Comparison of ENCODE assay signal across 8 cellular contexts in the genomic region with DNA sequence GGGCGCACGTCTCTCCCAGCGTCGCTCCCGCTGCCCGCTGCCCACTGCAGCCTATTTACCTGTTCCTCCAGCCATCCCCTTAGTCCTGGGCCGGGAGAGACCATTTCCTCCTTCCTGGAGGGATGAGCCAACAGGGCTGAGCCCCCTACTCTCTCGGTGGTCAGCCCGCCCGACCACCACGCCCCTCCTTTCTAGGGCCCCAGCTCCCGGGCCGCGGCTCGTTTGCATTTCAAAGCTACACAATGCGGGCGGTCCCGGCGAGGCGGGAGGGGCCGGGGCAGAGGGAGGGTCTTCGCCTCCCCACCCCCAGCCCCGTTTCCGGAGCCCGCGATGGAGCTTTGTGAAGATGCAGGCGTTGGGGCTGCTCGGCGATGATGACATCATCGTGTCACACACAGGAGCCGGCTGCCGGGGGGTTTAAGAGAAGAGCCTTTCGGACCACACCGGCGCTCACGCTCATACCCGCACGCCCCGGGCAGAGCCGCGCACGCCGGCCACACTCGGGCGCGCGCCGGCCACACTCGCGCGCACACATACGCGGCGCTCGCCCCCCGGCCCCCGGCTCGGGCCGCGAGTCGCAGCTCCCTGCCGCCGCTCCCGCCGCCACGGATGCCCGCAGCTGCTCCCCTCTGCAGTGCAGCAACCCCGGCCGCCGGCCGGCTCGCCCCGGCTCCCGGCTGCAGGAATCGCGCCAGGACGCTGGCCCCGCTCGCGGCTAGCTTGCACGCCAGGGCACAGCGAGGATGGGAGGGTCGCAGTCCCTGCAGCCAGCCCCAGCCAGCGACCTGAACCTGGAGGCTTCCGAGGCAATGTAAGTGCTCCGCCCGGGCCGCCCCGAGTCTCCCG.
A peak's percentile ranks its signal among the peaks of the same experiment; 100 is the strongest.
DNase-seq lines count a peak whose midpoint lies in the region; ATAC-seq and TF ChIP-seq lines count a peak whose summit lies in the region.

No MANE protein-coding gene starts in this region.

- WGBS in psoas muscle, 3 donors: 30 to 36% (median 34%) methylated on average over 68 to 90 of the region's 90 CpGs

- peaks cover 36% of the 10 kb centered on the region for H3K4me1 ChIP-seq in psoas muscle

- H3K9me3 ChIP-seq in psoas muscle: no peaks in the 10 kb centered on the region

- peaks cover 0 to 49% of the 10 kb centered on the region in 2 donors for H3K36me3 ChIP-seq in psoas muscle (ENCODE audit: insufficient read depth in 1 of 2, low read depth in 1 of 2)

- no peaks in the 10 kb centered on the region for H3K9me3 Mint-ChIP-seq in T-helper 2 cell treated with Interferon-gamma antibody and Interleukin-4, amounts not matched to agents 5 μg/mL and 100 μg/mL, for 36 hours

- H3K4me1 Mint-ChIP-seq in T-helper 2 cell treated with Interferon-gamma antibody and Interleukin-4, amounts not matched to agents 5 μg/mL and 100 μg/mL, for 36 hours (ENCODE audit: low read depth): no peaks in the 10 kb centered on the region

- intact Hi-C loops in psoas muscle (cut with DNase I): no loop called here

- peak overlapping the region; percentile 58 for H3K4me3 ChIP-seq in fibroblast of the aortic adventitia (ENCODE audit: low read depth, low read length)
- H3K4me3 ChIP-seq in psoas muscle: peak overlapping the region; percentile 50

- ATAC-seq in psoas muscle: no peak
- ATAC-seq in HG02759 (IDR thresholded peaks at IDR 0.05; ENCODE audit: unreplicated experiment): no peak
- ATAC-seq in HG02763 (IDR thresholded peaks at IDR 0.05; ENCODE audit: unreplicated experiment): no peak
- no peak for ATAC-seq in HG02642 (IDR thresholded peaks at IDR 0.05; ENCODE audit: poor library complexity, unreplicated experiment)

- H3K27me3 Mint-ChIP-seq in T-helper 2 cell treated with Interferon-gamma antibody and Interleukin-4, amounts not matched to agents 5 μg/mL and 100 μg/mL, for 36 hours (ENCODE audit: low read depth): peaks cover 63% of the 10 kb centered on the region

- H3K4me3 Mint-ChIP-seq in T-helper 2 cell treated with Interferon-gamma antibody and Interleukin-4, amounts not matched to agents 5 μg/mL and 100 μg/mL, for 36 hours: no peak overlapping the region

- peak overlapping the region; percentile 76 for H3K27ac ChIP-seq in psoas muscle

- H3K36me3 Mint-ChIP-seq in T-helper 2 cell treated with Interferon-gamma antibody and Interleukin-4, amounts not matched to agents 5 μg/mL and 100 μg/mL, for 36 hours (ENCODE audit: low read depth): no peaks in the 10 kb centered on the region

- TF ChIP-seq CTCF in fibroblast of the aortic adventitia (IDR thresholded peaks at IDR 0.05; ENCODE audit: insufficient read depth, low read length) (no peak), psoas muscle (IDR thresholded peaks at IDR 0.05) (no peak)

- H3K27ac Mint-ChIP-seq in T-helper 2 cell treated with Interferon-gamma antibody and Interleukin-4, amounts not matched to agents 5 μg/mL and 100 μg/mL, for 36 hours: no peak overlapping the region

- no peaks in the 10 kb centered on the region for H3K27me3 ChIP-seq in psoas muscle (ENCODE audit: insufficient read depth in 3 of 3, low read length in 2 of 3)

- DNase-seq in EL (peak; percentile 60), NCI-H69 (lab: John Stamatoyannopoulos, UW) (peak; percentile 90), fibroblast of the aortic adventitia (ENCODE audit: low read depth) (no peak), psoas muscle (no peak)
- no peak for DNase-seq in T-helper 2 cell treated with Interferon-gamma antibody and Interleukin-4, amounts not matched to agents 5 μg/mL and 100 μg/mL, for 36 hours (ENCODE audit: low spot score)

Comparison
In these comparisons a context has a peak if more than half of its experiments do, and no peak if none do; other contexts are left out.
1. DNase-seq: peak in EL (single experiment) and NCI-H69 (single experiment); none in fibroblast of the aortic adventitia (single experiment), psoas muscle (0 of 2) and T-helper 2 cell treated with Interferon-gamma antibody and Interleukin-4, amounts not matched to agents 5 μg/mL and 100 μg/mL, for 36 hours (single experiment).